Comparison of ENCODE assay signal across 16 cellular contexts in genomic region chr6:142942238-142942637, GRCh38. TPM values are rescaled to one million over a fixed set of nuclear protein-coding genes. Genes with fewer than 3 reads are reported as not detected.
DNase-seq lines count a peak whose midpoint lies in the region; ATAC-seq and TF ChIP-seq lines count a peak whose summit lies in the region.
"Had no signal": no experiment of that assay in that cellular context is flagged by ENCODE, and none has a peak within 500 bp of the region (broad histone marks: within the 10 kb centered on the region; RNA-seq: fewer than 3 reads in every experiment).

No MANE protein-coding gene starts in this region.

- H3K36me3 Mint-ChIP-seq in stimulated activated naive CD8-positive, alpha-beta T cell treated with anti-CD3 and anti-CD28 coated beads, Interleukin-15, Interleukin-2, amounts not matched to agents 100 ng/mL and 50 ng/mL, for 24 hours (ENCODE audit: low read depth) = peaks cover 34% of the 10 kb centered on the region
- peaks cover 9% of the 10 kb centered on the region for H3K36me3 Mint-ChIP-seq in activated B cell treated with CpG ODN at 0.5 μM for 24 hours (ENCODE audit: low read depth)

- WGBS in tibial nerve, 2 donors = 44 to 53% methylated on average over 1 of the region's 1 CpG

- peaks cover 3% of the 10 kb centered on the region for H3K27me3 Mint-ChIP-seq in stimulated activated naive CD8-positive, alpha-beta T cell treated with anti-CD3 and anti-CD28 coated beads, Interleukin-15, Interleukin-2, amounts not matched to agents 100 ng/mL and 50 ng/mL, for 24 hours
- no peaks in the 10 kb centered on the region for H3K27me3 Mint-ChIP-seq in activated B cell treated with CpG ODN at 0.5 μM for 24 hours

- H3K4me1 Mint-ChIP-seq in stimulated activated naive CD8-positive, alpha-beta T cell treated with anti-CD3 and anti-CD28 coated beads, Interleukin-15, Interleukin-2, amounts not matched to agents 100 ng/mL and 50 ng/mL, for 24 hours (ENCODE audit: low read depth) = peaks cover 73% of the 10 kb centered on the region
- H3K4me1 Mint-ChIP-seq in activated B cell treated with CpG ODN at 0.5 μM for 24 hours = peaks cover 49% of the 10 kb centered on the region

- H3K9me3 Mint-ChIP-seq in stimulated activated naive CD8-positive, alpha-beta T cell treated with anti-CD3 and anti-CD28 coated beads, Interleukin-15, Interleukin-2, amounts not matched to agents 100 ng/mL and 50 ng/mL, for 24 hours = no peaks in the 10 kb centered on the region
- no peaks in the 10 kb centered on the region for H3K9me3 Mint-ChIP-seq in activated B cell treated with CpG ODN at 0.5 μM for 24 hours

- TF ChIP-seq CTCF in activated B cell treated with CpG ODN at 0.5 μM for 24 hours (IDR thresholded peaks at IDR 0.05) (no peak), tibial nerve (IDR thresholded peaks at IDR 0.05) (no peak)

- peak overlapping the region; percentile 78 for H3K4me3 ChIP-seq in endocrine pancreas (ENCODE audit: control insufficient read depth, insufficient read depth, low read length)
- no peak overlapping the region for H3K4me3 ChIP-seq in tibial nerve
- H3K4me3 ChIP-seq: gastrocnemius medialis, MG63 had no signal

- CTCF ChIA-PET in activated B cell treated with CpG ODN at 0.5 μM for 24 hours (lab: Charles Lee) = interaction anchor here (0.7 to 2.8 kb wide), 4 partner anchors 10 to 250 kb away, joined by 3 to 6 read pairs (median 4); no protein-coding TSS in a partner anchor

- POLR2A ChIA-PET in activated B cell treated with CpG ODN at 0.5 μM for 24 hours (lab: Charles Lee) = interaction anchor here (0.6 to 1.6 kb wide), 2 partner anchors 10 to 58 kb away, joined by 4 to 6 read pairs; no protein-coding TSS in a partner anchor

- peak overlapping the region in 1 of 4 donors; percentile 95 for H3K27ac ChIP-seq in tibial nerve
- H3K27ac ChIP-seq: HL-60 had no signal

- H3K27ac Mint-ChIP-seq in stimulated activated naive CD8-positive, alpha-beta T cell treated with anti-CD3 and anti-CD28 coated beads, Interleukin-15, Interleukin-2, amounts not matched to agents 100 ng/mL and 50 ng/mL, for 24 hours = peak overlapping the region; percentile 98
- peak overlapping the region; percentile 98 for H3K27ac Mint-ChIP-seq in activated B cell treated with CpG ODN at 0.5 μM for 24 hours

- no peak for ATAC-seq in stimulated activated naive CD8-positive, alpha-beta T cell treated with anti-CD3 and anti-CD28 coated beads, Interleukin-15, Interleukin-2, amounts not matched to agents 100 U/mL and 50 U/mL, for 24 hours
- no peak for ATAC-seq in activated B cell treated with CpG ODN at 0.5 μM for 24 hours (ENCODE audit: low read depth)
- ATAC-seq in esophagus mucosa = no peak
- ATAC-seq: gastrocnemius medialis, HCT116 had no signal

- H3K27me3 ChIP-seq in endocrine pancreas (ENCODE audit: control insufficient read depth, insufficient read depth, low read length) = no peaks in the 10 kb centered on the region
- no peaks in the 10 kb centered on the region for H3K27me3 ChIP-seq in tibial nerve
- H3K27me3 ChIP-seq: gastrocnemius medialis, MG63 had no signal

- DNase-seq in stimulated activated naive CD8-positive, alpha-beta T cell treated with anti-CD3 and anti-CD28 coated beads, Interleukin-15, Interleukin-2, amounts not matched to agents 100 U/mL and 50 U/mL, for 24 hours = no peak
- DNase-seq in activated B cell treated with CpG ODN at 0.5 μM for 24 hours (no peak), tibial nerve (ENCODE audit: low spot score in 2 of 2) (no peak), NCI-H1930 (lab: John Stamatoyannopoulos, UW) (no peak)
- no peak for DNase-seq in activated CD4-positive, CD25-positive, alpha-beta regulatory T cell (lab: John Stamatoyannopoulos, UW)
- DNase-seq: amygdala; BE2C; effector CD8-positive, alpha-beta T cell; gastrocnemius medialis; kidney; MG63 had no signal

- intact Hi-C loops in activated B cell treated with CpG ODN at 0.5 μM for 24 hours (cut with micrococcal nuclease) = loop anchor here (10.0 kb wide), 1 partner anchor 623 kb away; no protein-coding TSS in a partner anchor

- H3K4me1 ChIP-seq in endocrine pancreas (ENCODE audit: control insufficient read depth, insufficient read depth, low read length) (peaks cover 35% of the 10 kb centered on the region), tibial nerve (peaks cover 0 to 35% (median 10%) of the 10 kb centered on the region in 4 donors)
- H3K4me1 ChIP-seq: BE2C had no signal

- no peaks in the 10 kb centered on the region for H3K9me3 ChIP-seq in endocrine pancreas (ENCODE audit: control insufficient read depth, low read length)
- H3K9me3 ChIP-seq in tibial nerve = no peaks in the 10 kb centered on the region
- H3K9me3 ChIP-seq: BE2C, gastrocnemius medialis, MG63 had no signal

- peak overlapping the region; percentile 90 for H3K4me3 Mint-ChIP-seq in stimulated activated naive CD8-positive, alpha-beta T cell treated with anti-CD3 and anti-CD28 coated beads, Interleukin-15, Interleukin-2, amounts not matched to agents 100 ng/mL and 50 ng/mL, for 24 hours
- H3K4me3 Mint-ChIP-seq in activated B cell treated with CpG ODN at 0.5 μM for 24 hours = no peak overlapping the region

- H3K9ac ChIP-seq in endocrine pancreas (ENCODE audit: control insufficient read depth, insufficient read depth, low read length) = no peak overlapping the region

- no peaks in the 10 kb centered on the region for H3K36me3 ChIP-seq in endocrine pancreas (ENCODE audit: control insufficient read depth, insufficient read depth, low read length)
- no peaks in the 10 kb centered on the region for H3K36me3 ChIP-seq in tibial nerve
- H3K36me3 ChIP-seq: BE2C, gastrocnemius medialis, MG63 had no signal

- no peak for TF ChIP-seq EP300 in tibial nerve (IDR thresholded peaks at IDR 0.05)

- TF ChIP-seq POLR2A in tibial nerve (IDR thresholded peaks at IDR 0.05) = no peak

RNA-seq across cellular contexts. Expression of gene HIVEP2, which starts 2.7 kb away (rescaled TPM):
- total RNA-seq in activated B cell treated with CpG ODN at 0.5 μM for 24 hours = 22.2 and 25.4 TPM in 2 replicates
- total RNA-seq in tibial nerve = 10 to 100 TPM; 15.9 to 24.0 (median 19.9) TPM
- 12.2 TPM for total RNA-seq in esophagus mucosa
